In genomic region chr7:140541513-140542192, GRCh38 we compare ENCODE assay signal across 9 cellular contexts.
DNase-seq lines count a peak whose midpoint lies in the region; ATAC-seq and TF ChIP-seq lines count a peak whose summit lies in the region.
"Had no signal": no experiment of that assay in that cellular context is flagged by ENCODE, and none has a peak within 500 bp of the region (broad histone marks: within the 10 kb centered on the region; RNA-seq: fewer than 3 reads in every experiment).

No MANE protein-coding gene starts in this region.

- no peaks in the 10 kb centered on the region for H3K27me3 Mint-ChIP-seq in progenitor cell of endocrine pancreas
- H3K27me3 Mint-ChIP-seq in activated CD8-positive, alpha-beta T cell treated with anti-CD3 and anti-CD28 coated beads for 36 hours, result peaks cover 2% of the 10 kb centered on the region

- peak overlapping the region; percentile 62 for H3K4me3 Mint-ChIP-seq in progenitor cell of endocrine pancreas (ENCODE audit: low read depth)
- no peak overlapping the region for H3K4me3 Mint-ChIP-seq in stimulated activated effector memory CD8-positive, alpha-beta T cell treated with anti-CD3 and anti-CD28 coated beads, Interleukin-12 subunit alpha, Interleukin-12 subunit beta, amount 100 ng/mL, for 72 hours
- H3K4me3 Mint-ChIP-seq in activated CD8-positive, alpha-beta T cell treated with anti-CD3 and anti-CD28 coated beads for 36 hours, result no peak overlapping the region
- H3K4me3 Mint-ChIP-seq: T-helper 1 cell treated with Interleukin-12 subunit alpha and Interleukin-12 subunit beta and Interleukin-4 antibody, amounts not matched to agents 30 μg/mL and 1 μg/mL, for 36 hours had no signal

- peaks cover 19% of the 10 kb centered on the region for H3K36me3 Mint-ChIP-seq in progenitor cell of endocrine pancreas (ENCODE audit: insufficient read depth)
- H3K36me3 Mint-ChIP-seq in stimulated activated effector memory CD8-positive, alpha-beta T cell treated with anti-CD3 and anti-CD28 coated beads, Interleukin-12 subunit alpha, Interleukin-12 subunit beta, amount 100 ng/mL, for 72 hours, result no peaks in the 10 kb centered on the region
- no peaks in the 10 kb centered on the region for H3K36me3 Mint-ChIP-seq in activated CD8-positive, alpha-beta T cell treated with anti-CD3 and anti-CD28 coated beads for 36 hours (ENCODE audit: low read depth)

- whole genome bisulfite sequencing in gastroesophageal sphincter (ENCODE audit: low coverage in 1 of 2), 2 donors, result 6 to 8% methylated on average over 7 to 14 of the region's 17 CpGs

- intact Hi-C loops in activated CD8-positive, alpha-beta T cell treated with anti-CD3 and anti-CD28 coated beads for 36 hours (cut with micrococcal nuclease), result no loop called here

- H3K27ac Mint-ChIP-seq in progenitor cell of endocrine pancreas, result peak overlapping the region; percentile 96
- no peak overlapping the region for H3K27ac Mint-ChIP-seq in stimulated activated effector memory CD8-positive, alpha-beta T cell treated with anti-CD3 and anti-CD28 coated beads, Interleukin-12 subunit alpha, Interleukin-12 subunit beta, amount 100 ng/mL, for 72 hours
- no peak overlapping the region for H3K27ac Mint-ChIP-seq in activated CD8-positive, alpha-beta T cell treated with anti-CD3 and anti-CD28 coated beads for 36 hours
- H3K27ac Mint-ChIP-seq: T-helper 1 cell treated with Interleukin-12 subunit alpha and Interleukin-12 subunit beta and Interleukin-4 antibody, amounts not matched to agents 30 μg/mL and 1 μg/mL, for 36 hours had no signal

- CTCF ChIA-PET in activated CD8-positive, alpha-beta T cell treated with anti-CD3 and anti-CD28 coated beads for 36 hours (lab: Charles Lee), result no interaction called here

- peak; percentile 80 for ATAC-seq in gastroesophageal sphincter
- no peak for ATAC-seq in stimulated activated effector memory CD8-positive, alpha-beta T cell treated with anti-CD3 and anti-CD28 coated beads, Interleukin-12 subunit alpha, Interleukin-12 subunit beta, amount 100 ng/mL, for 72 hours
- ATAC-seq in activated CD8-positive, alpha-beta T cell treated with anti-CD3 and anti-CD28 coated beads for 36 hours, result no peak

- no peaks in the 10 kb centered on the region for H3K27me3 ChIP-seq in gastroesophageal sphincter

- H3K36me3 ChIP-seq in gastroesophageal sphincter, result peaks cover 0 to 32% of the 10 kb centered on the region in 2 donors

- no peaks in the 10 kb centered on the region for H3K9me3 ChIP-seq in gastroesophageal sphincter

- H3K4me1 Mint-ChIP-seq in progenitor cell of endocrine pancreas (ENCODE audit: low read depth), result peaks cover 33% of the 10 kb centered on the region
- peaks cover 10% of the 10 kb centered on the region for H3K4me1 Mint-ChIP-seq in stimulated activated effector memory CD8-positive, alpha-beta T cell treated with anti-CD3 and anti-CD28 coated beads, Interleukin-12 subunit alpha, Interleukin-12 subunit beta, amount 100 ng/mL, for 72 hours
- no peaks in the 10 kb centered on the region for H3K4me1 Mint-ChIP-seq in activated CD8-positive, alpha-beta T cell treated with anti-CD3 and anti-CD28 coated beads for 36 hours (ENCODE audit: low read depth)

- H3K4me1 ChIP-seq in gastroesophageal sphincter, result peaks cover 6 to 69% (median 27%) of the 10 kb centered on the region in 3 donors

- POLR2A ChIA-PET in activated CD8-positive, alpha-beta T cell treated with anti-CD3 and anti-CD28 coated beads for 36 hours (lab: Charles Lee), result no interaction called here

- peak overlapping the region; percentile 91 to 96 (median 93) for H3K27ac ChIP-seq in gastroesophageal sphincter

- peak overlapping the region in 1 of 2 donors; percentile 26 for H3K4me3 ChIP-seq in gastroesophageal sphincter

- no peak for TF ChIP-seq EP300 in gastroesophageal sphincter (IDR thresholded peaks at IDR 0.05)

- TF ChIP-seq CTCF in gastroesophageal sphincter (IDR thresholded peaks at IDR 0.05) (no peak), progenitor cell of endocrine pancreas (IDR thresholded peaks at IDR 0.05; ENCODE audit: unreplicated experiment) (no peak)
- no peak for TF ChIP-seq CTCF in activated CD8-positive, alpha-beta T cell treated with anti-CD3 and anti-CD28 coated beads for 36 hours (IDR thresholded peaks at IDR 0.05)

- DNase-seq in HuH-7 (ENCODE audit: low spot score) (peak; percentile 63), SHP77 treated with DMSO at 0.1 percent for 48 hours (lab: John Stamatoyannopoulos, UW) (peak; percentile 71), progenitor cell of endocrine pancreas (ENCODE audit: low spot score, unreplicated experiment) (peak; percentile 48), anterior cingulate cortex (lab: John Stamatoyannopoulos, UW) (no peak), foreskin melanocyte (no peak)
- no peak for DNase-seq in stimulated activated effector memory CD8-positive, alpha-beta T cell treated with anti-CD3 and anti-CD28 coated beads, Interleukin-12 subunit alpha, Interleukin-12 subunit beta, amount 100 ng/mL, for 72 hours (ENCODE audit: low spot score in 2 of 2)
- DNase-seq in activated CD8-positive, alpha-beta T cell treated with anti-CD3 and anti-CD28 coated beads for 36 hours, result no peak

- TF ChIP-seq POLR2A in gastroesophageal sphincter (IDR thresholded peaks at IDR 0.05), result no peak

- H3K9me3 Mint-ChIP-seq in progenitor cell of endocrine pancreas (ENCODE audit: low read depth), result no peaks in the 10 kb centered on the region
- no peaks in the 10 kb centered on the region for H3K9me3 Mint-ChIP-seq in stimulated activated effector memory CD8-positive, alpha-beta T cell treated with anti-CD3 and anti-CD28 coated beads, Interleukin-12 subunit alpha, Interleukin-12 subunit beta, amount 100 ng/mL, for 72 hours
- H3K9me3 Mint-ChIP-seq in activated CD8-positive, alpha-beta T cell treated with anti-CD3 and anti-CD28 coated beads for 36 hours, result no peaks in the 10 kb centered on the region
- H3K9me3 Mint-ChIP-seq: T-helper 1 cell treated with Interleukin-12 subunit alpha and Interleukin-12 subunit beta and Interleukin-4 antibody, amounts not matched to agents 30 μg/mL and 1 μg/mL, for 36 hours had no signal

Comparison
In these comparisons a context has a peak if more than half of its experiments do, and no peak if none do; other contexts are left out.
1. DNase-seq: peak in HuH-7 (single experiment), SHP77 treated with DMSO at 0.1 percent for 48 hours (single experiment) and progenitor cell of endocrine pancreas (single experiment); none in anterior cingulate cortex (0 of 58), stimulated activated effector memory CD8-positive, alpha-beta T cell treated with anti-CD3 and anti-CD28 coated beads, Interleukin-12 subunit alpha, Interleukin-12 subunit beta, amount 100 ng/mL, for 72 hours (0 of 2), activated CD8-positive, alpha-beta T cell treated with anti-CD3 and anti-CD28 coated beads for 36 hours (single experiment) and foreskin melanocyte (single experiment).